20 cellular contexts compared by ENCODE assay signal in the genomic region with DNA sequence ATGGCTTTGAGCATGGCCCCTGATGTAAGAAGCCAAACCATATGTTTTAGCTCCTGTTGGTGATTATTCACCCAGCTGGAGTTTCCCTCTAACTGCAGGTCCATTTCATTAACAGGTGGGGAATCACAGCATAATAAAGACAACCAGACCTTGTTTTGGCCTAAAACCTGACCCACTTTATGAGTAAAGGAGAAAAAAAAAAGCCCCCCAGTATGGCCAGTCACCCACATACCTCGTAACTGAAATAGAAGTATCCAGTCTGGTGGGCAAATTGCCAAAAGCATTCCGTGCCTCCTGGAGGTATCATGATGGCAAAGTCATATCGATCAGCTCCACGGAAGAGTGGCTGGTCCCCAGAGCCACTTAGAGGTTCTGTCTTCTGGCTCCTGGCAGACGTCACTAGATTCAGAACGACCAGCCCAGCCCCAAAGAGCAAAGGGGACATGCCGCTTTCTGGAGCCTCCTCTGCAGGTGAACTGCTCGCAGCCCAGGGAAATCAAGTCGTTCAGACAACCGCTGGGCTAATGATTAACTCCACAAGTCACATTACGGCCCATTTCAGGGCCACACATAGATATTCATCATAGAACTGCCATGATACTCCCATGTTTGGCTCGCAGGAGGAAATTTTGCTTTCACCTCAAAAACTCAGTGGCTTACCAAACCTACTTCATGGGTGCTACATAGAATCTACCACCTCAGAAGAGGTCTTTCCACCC. TPM values are rescaled to one million over a fixed set of nuclear protein-coding genes. Genes with fewer than 3 reads are reported as not detected.
DNase-seq lines count a peak whose midpoint lies in the region; ATAC-seq and TF ChIP-seq lines count a peak whose summit lies in the region.
"Had no signal": no experiment of that assay in that cellular context is flagged by ENCODE, and none has a peak within 500 bp of the region (broad histone marks: within the 10 kb centered on the region; RNA-seq: fewer than 3 reads in every experiment).

A gene (minus strand): TSS at position 478 of the 719 bp plus-strand sequence. CDS start 33 bp downstream, at position 445.

- POLR2A ChIA-PET in GM10248 (lab: Yijun Ruan, JAX) = interaction anchor here (0.7 kb wide), 1 partner anchor 313 kb away, joined by 7 read pairs; no protein-coding TSS in a partner anchor

- no peaks in the 10 kb centered on the region for H3K9me3 ChIP-seq in trophoblast cell (ENCODE audit: insufficient read depth, low read depth, low read length)
- H3K9me3 ChIP-seq: gastrocnemius medialis, right atrium auricular region, SJSA1 had no signal

- H3K79me2 ChIP-seq in trophoblast cell (ENCODE audit: control insufficient read depth, insufficient read depth, low read length, poor library complexity) = no peaks in the 10 kb centered on the region

- no peak within 1 kb of the TSS for H3K14ac ChIP-seq in trophoblast cell (ENCODE audit: low read length)

- no peaks in the 10 kb centered on the region for H3K4me1 ChIP-seq in trophoblast cell (ENCODE audit: control insufficient read depth in 1 of 2, insufficient read depth in 2 of 2, low read length in 2 of 2)
- H3K4me1 ChIP-seq: right atrium auricular region, SJSA1 had no signal

- no peak within 1 kb of the TSS for H2BK120ac ChIP-seq in trophoblast cell (ENCODE audit: insufficient read depth, low read length, poor library complexity)

- no peak within 1 kb of the TSS for H4K8ac ChIP-seq in trophoblast cell (ENCODE audit: low read depth, low read length)

- no peak within 1 kb of the TSS for H3K4me3 ChIP-seq in trophoblast cell (ENCODE audit: low read depth, low read length)
- H3K4me3 ChIP-seq: gastrocnemius medialis, right atrium auricular region, SJSA1 had no signal

- DNase-seq in DMS 273 treated with DMSO at 0.1 percent for 48 hours (lab: John Stamatoyannopoulos, UW) (peak; percentile 39), NCI-H2227 (lab: John Stamatoyannopoulos, UW; ENCODE audit: unreplicated experiment) (peak; percentile 32), glomerular visceral epithelial cell (ENCODE audit: extremely low spot score) (peak; percentile 47), trophoblast cell (no peak), GM10248 (ENCODE audit: extremely low spot score) (no peak), NCI-H1092 (lab: John Stamatoyannopoulos, UW) (no peak)
- DNase-seq: activated CD4-positive, alpha-beta memory T cell treated with anti-CD3 and anti-CD28 coated beads, Interleukin-2, amount 10 ng/mL, durations not matched to agents 7 days and 5 days; activated gamma-delta T cell treated with Interleukin-2 at 50 U/mL for 16 hours; CD4-positive, CD25-positive, alpha-beta regulatory T cell; gastrocnemius medialis; GDM1; naive B cell; NCI-H187; stimulated activated CD4-positive, alpha-beta T cell treated with anti-CD3 and anti-CD28 coated beads, Interleukin-4, amount 100 ng/mL, for 24 hours had no signal

- no peak within 1 kb of the TSS for H3K27ac ChIP-seq in trophoblast cell (ENCODE audit: low read depth, low read length)
- H3K27ac ChIP-seq: gastrocnemius medialis, KMS-11, right atrium auricular region, SJSA1 had no signal

- H3K27me3 ChIP-seq in trophoblast cell (ENCODE audit: insufficient read depth, low read length) = no peaks in the 10 kb centered on the region
- H3K27me3 ChIP-seq: gastrocnemius medialis, right atrium auricular region, SJSA1 had no signal

- H3K4ac ChIP-seq in trophoblast cell (ENCODE audit: low read depth, low read length) = no peak within 1 kb of the TSS

- H4K91ac ChIP-seq in trophoblast cell (ENCODE audit: low read depth, low read length) = no peak within 1 kb of the TSS

- H4K12ac ChIP-seq in trophoblast cell (ENCODE audit: low read depth, low read length) = no peak within 1 kb of the TSS

- peak within 1 kb of the TSS; percentile 68 for H3K9ac ChIP-seq in trophoblast cell (ENCODE audit: low read length)
- H3K9ac ChIP-seq: KMS-11 had no signal

- H3K23ac ChIP-seq in trophoblast cell (ENCODE audit: low read length) = no peak within 1 kb of the TSS

- no peak for ATAC-seq in HG02588 (IDR thresholded peaks at IDR 0.05; ENCODE audit: unreplicated experiment)
- no peak for ATAC-seq in GM21360 (IDR thresholded peaks at IDR 0.05; ENCODE audit: unreplicated experiment)
- ATAC-seq: gastrocnemius medialis; stimulated activated effector memory CD8-positive, alpha-beta T cell treated with anti-CD3 and anti-CD28 coated beads, Interleukin-12 subunit alpha, Interleukin-12 subunit beta, amount 100 ng/mL, for 72 hours had no signal

- no peak within 1 kb of the TSS for H3K4me2 ChIP-seq in trophoblast cell (ENCODE audit: low read length)
- H3K4me2 ChIP-seq: KMS-11 had no signal

- no peak within 1 kb of the TSS for H2AFZ ChIP-seq in trophoblast cell (ENCODE audit: insufficient read depth, low read length, poor library complexity)

- TF ChIP-seq CTCF in GM10248 (IDR thresholded peaks at IDR 0.05; ENCODE audit: control extremely low read depth, extremely low read depth, low read depth, missing control alignments) = no peak

- H2BK12ac ChIP-seq in trophoblast cell (ENCODE audit: low read length) = no peak within 1 kb of the TSS

- H2AK5ac ChIP-seq in trophoblast cell (ENCODE audit: low read length) = no peak within 1 kb of the TSS

- no CpG with 5 or more reads among the region's 12 CpGs for WGBS in trophoblast cell (ENCODE audit: extremely low coverage, insufficient coverage, insufficient read length)

- H3K18ac ChIP-seq in trophoblast cell (ENCODE audit: low read length) = no peak within 1 kb of the TSS

- peaks cover 6 to 12% of the 10 kb centered on the region in 2 experiments for H3K36me3 ChIP-seq in trophoblast cell (ENCODE audit: control insufficient read depth in 1 of 2, insufficient read depth in 2 of 2, low read length in 2 of 2)
- H3K36me3 ChIP-seq: gastrocnemius medialis had no signal

- H3K79me1 ChIP-seq in trophoblast cell (ENCODE audit: low read length) = no peaks in the 10 kb centered on the region

- CTCF ChIA-PET in GM10248 (lab: Yijun Ruan, JAX) = interaction anchor here (1.2 to 1.4 kb wide), 4 partner anchors 10 to 202 kb away, joined by 3 to 5 read pairs (median 3); no protein-coding TSS in a partner anchor

- H2BK5ac ChIP-seq in trophoblast cell (ENCODE audit: low read depth, low read length, poor library complexity) = no peak within 1 kb of the TSS

RNA-seq across cellular contexts. Expression of the gene that starts here (rescaled TPM):
- polyA plus RNA-seq in trophoblast cell (2013) = 0.11 and 0.14 TPM in 2 replicates

Comparison
In these comparisons a context has a peak if more than half of its experiments do, and no peak if none do; other contexts are left out.
1. DNase-seq: peak in DMS 273 treated with DMSO at 0.1 percent for 48 hours (single experiment), NCI-H2227 (single experiment) and glomerular visceral epithelial cell (single experiment); none in trophoblast cell (0 of 2), GM10248 (single experiment) and NCI-H1092 (single experiment).